ENCODE assay signal across 8 cellular contexts in genomic region chr10:91162495-91163268, GRCh38. TPM values are rescaled to one million over a fixed set of nuclear protein-coding genes. Genes with fewer than 3 reads are reported as not detected.
DNase-seq lines count a peak whose midpoint lies in the region; ATAC-seq and TF ChIP-seq lines count a peak whose summit lies in the region.

No MANE protein-coding gene starts in this region.

- DNase-seq in BJ (ENCODE audit: low read depth) (no peak), RWPE1 (ENCODE audit: low spot score) (peak; percentile 59), foreskin keratinocyte (peak in 1 of 2 donors; percentile 4), neural crest cell (ENCODE audit: low read depth, low spot score) (peak; percentile 41)
- DNase-seq in activated naive CD4-positive, alpha-beta T cell treated with anti-CD3 and anti-CD28 coated beads for 36 hours = peak; percentile 55

- peak overlapping the region; percentile 70 for H3K4me3 Mint-ChIP-seq in activated naive CD4-positive, alpha-beta T cell treated with anti-CD3 and anti-CD28 coated beads for 36 hours
- peak overlapping the region; percentile 86 for H3K4me3 Mint-ChIP-seq in neural crest cell
- H3K4me3 Mint-ChIP-seq in stimulated activated naive CD8-positive, alpha-beta T cell treated with anti-CD3 and anti-CD28 coated beads, Interleukin-15, Interleukin-2, amounts not matched to agents 100 ng/mL and 50 ng/mL, for 24 hours = peak overlapping the region; percentile 84

- ATAC-seq in GM19043 (IDR thresholded peaks at IDR 0.05; ENCODE audit: low read depth, unreplicated experiment) (peak; percentile 47), HG03342 (IDR thresholded peaks at IDR 0.05; ENCODE audit: unreplicated experiment) (peak; percentile 47), foreskin keratinocyte (peak; percentile 48)

- H3K27ac ChIP-seq in RWPE1 = peak overlapping the region; percentile 77
- H3K27ac ChIP-seq in foreskin keratinocyte = peak overlapping the region; percentile 74

- peaks cover 6% of the 10 kb centered on the region for H3K9me3 Mint-ChIP-seq in activated naive CD4-positive, alpha-beta T cell treated with anti-CD3 and anti-CD28 coated beads for 36 hours
- H3K9me3 Mint-ChIP-seq in neural crest cell = no peaks in the 10 kb centered on the region
- H3K9me3 Mint-ChIP-seq in stimulated activated naive CD8-positive, alpha-beta T cell treated with anti-CD3 and anti-CD28 coated beads, Interleukin-15, Interleukin-2, amounts not matched to agents 100 ng/mL and 50 ng/mL, for 24 hours = no peaks in the 10 kb centered on the region

- H3K4me3 ChIP-seq in BJ (ENCODE audit: low read depth, low read length) = peak overlapping the region; percentile 75

- no peak for TF ChIP-seq CTCF in BJ (IDR thresholded peaks at IDR 0.05; ENCODE audit: insufficient read depth, low read depth, low read length)
- no peak for TF ChIP-seq CTCF in RWPE1 (conservative IDR thresholded peaks at IDR 0.05; ENCODE audit: low read depth)
- TF ChIP-seq CTCF in foreskin keratinocyte (conservative IDR thresholded peaks at IDR 0.05) = no peak
- TF ChIP-seq CTCF in neural crest cell (conservative IDR thresholded peaks at IDR 0.05) = no peak

- POLR2A ChIA-PET in BJ (lab: Charles Lee) = interaction anchor here (0.7 kb wide), 1 partner anchor 1050 kb away, joined by 9 read pairs; no protein-coding TSS in a partner anchor
- POLR2A ChIA-PET in RWPE1 (lab: Yijun Ruan, JAX; ENCODE audit: low non-redundant PET) = no interaction called here

- CTCF ChIA-PET in BJ (lab: Yijun Ruan, JAX) = interaction anchor here (0.9 to 2.2 kb wide), 2 partner anchors 23 to 119 kb away, joined by 3 to 9 read pairs; no protein-coding TSS in a partner anchor
- CTCF ChIA-PET in RWPE1 (lab: Yijun Ruan, JAX) = no interaction called here
- CTCF ChIA-PET in activated naive CD4-positive, alpha-beta T cell treated with anti-CD3 and anti-CD28 coated beads for 36 hours (lab: Charles Lee) = interaction anchor here (1.8 to 1.9 kb wide), 2 partner anchors 88 to 157 kb away, joined by 6 to 12 read pairs; no protein-coding TSS in a partner anchor

- no peaks in the 10 kb centered on the region for H3K27me3 Mint-ChIP-seq in activated naive CD4-positive, alpha-beta T cell treated with anti-CD3 and anti-CD28 coated beads for 36 hours (ENCODE audit: low read depth)
- H3K27me3 Mint-ChIP-seq in neural crest cell (ENCODE audit: low read depth) = peaks cover 70% of the 10 kb centered on the region
- no peaks in the 10 kb centered on the region for H3K27me3 Mint-ChIP-seq in stimulated activated naive CD8-positive, alpha-beta T cell treated with anti-CD3 and anti-CD28 coated beads, Interleukin-15, Interleukin-2, amounts not matched to agents 100 ng/mL and 50 ng/mL, for 24 hours

- H3K27ac Mint-ChIP-seq in activated naive CD4-positive, alpha-beta T cell treated with anti-CD3 and anti-CD28 coated beads for 36 hours = peak overlapping the region; percentile 79
- no peak overlapping the region for H3K27ac Mint-ChIP-seq in neural crest cell (ENCODE audit: unreplicated experiment)
- H3K27ac Mint-ChIP-seq in stimulated activated naive CD8-positive, alpha-beta T cell treated with anti-CD3 and anti-CD28 coated beads, Interleukin-15, Interleukin-2, amounts not matched to agents 100 ng/mL and 50 ng/mL, for 24 hours = peak overlapping the region; percentile 89

- H3K36me3 ChIP-seq in BJ (ENCODE audit: control insufficient read depth, insufficient read depth, low read length) = no peaks in the 10 kb centered on the region

- H3K4me1 ChIP-seq in foreskin keratinocyte = no peaks in the 10 kb centered on the region

- intact Hi-C loops in activated naive CD4-positive, alpha-beta T cell treated with anti-CD3 and anti-CD28 coated beads for 36 hours (cut with micrococcal nuclease) = loop anchor here (2.0 to 5.0 kb wide), 5 partner anchors 130 to 1300 kb away; partner anchors contain the start of genes BTAF1 and RPP30

- peaks cover 4% of the 10 kb centered on the region for H3K36me3 Mint-ChIP-seq in activated naive CD4-positive, alpha-beta T cell treated with anti-CD3 and anti-CD28 coated beads for 36 hours (ENCODE audit: low read depth)
- no peaks in the 10 kb centered on the region for H3K36me3 Mint-ChIP-seq in neural crest cell (ENCODE audit: low read depth)
- peaks cover 4% of the 10 kb centered on the region for H3K36me3 Mint-ChIP-seq in stimulated activated naive CD8-positive, alpha-beta T cell treated with anti-CD3 and anti-CD28 coated beads, Interleukin-15, Interleukin-2, amounts not matched to agents 100 ng/mL and 50 ng/mL, for 24 hours (ENCODE audit: low read depth)

- no peaks in the 10 kb centered on the region for H3K27me3 ChIP-seq in BJ (ENCODE audit: control insufficient read depth, insufficient read depth, low read length)
- peaks cover 58% of the 10 kb centered on the region for H3K27me3 ChIP-seq in foreskin keratinocyte

- peaks cover 32% of the 10 kb centered on the region for H3K4me1 Mint-ChIP-seq in activated naive CD4-positive, alpha-beta T cell treated with anti-CD3 and anti-CD28 coated beads for 36 hours (ENCODE audit: low read depth)
- H3K4me1 Mint-ChIP-seq in neural crest cell = peaks cover 8% of the 10 kb centered on the region
- peaks cover 41% of the 10 kb centered on the region for H3K4me1 Mint-ChIP-seq in stimulated activated naive CD8-positive, alpha-beta T cell treated with anti-CD3 and anti-CD28 coated beads, Interleukin-15, Interleukin-2, amounts not matched to agents 100 ng/mL and 50 ng/mL, for 24 hours (ENCODE audit: low read depth)

RNA-seq across cellular contexts. Expression of gene PCGF5, which starts 57.8 kb away (rescaled TPM):
- polyA plus RNA-seq in BJ (2011; rRNA removed) = 10.7 and 18.9 TPM in 2 replicates
- 16.8 and 20.4 TPM in 2 replicates for polyA minus RNA-seq in BJ (2011; rRNA and poly(A)+ RNA removed)
- 10 to 100 TPM; 34.2 to 36.4 TPM for total RNA-seq in activated naive CD4-positive, alpha-beta T cell treated with anti-CD3 and anti-CD28 coated beads for 36 hours
- total RNA-seq in foreskin keratinocyte = 8.7 and 13.3 TPM in 2 replicates
- 7.9 and 11.1 TPM in 2 replicates for polyA plus RNA-seq in foreskin keratinocyte
- total RNA-seq in neural crest cell = 10.2 and 11.2 TPM in 2 replicates
